In genomic region chr22:37747090-37747714, GRCh38 we compare ENCODE assay signal across 8 cellular contexts. TPM values are rescaled to one million over a fixed set of nuclear protein-coding genes. Genes with fewer than 3 reads are reported as not detected.
DNase-seq lines count a peak whose midpoint lies in the region; ATAC-seq and TF ChIP-seq lines count a peak whose summit lies in the region.

No MANE protein-coding gene starts in this region.

- no TSS peak for BruUV-seq in mammary epithelial cell (replicated peaks; lab: Mats Ljungman, UMichigan)

- no peak for TF ChIP-seq RAD21 in liver (IDR thresholded peaks at IDR 0.05)

- peaks cover 56% of the 10 kb centered on the region for H3K79me2 ChIP-seq in mammary epithelial cell (ENCODE audit: insufficient read depth, low read length)

- in situ Hi-C loops in mammary epithelial cell (cut with MboI; ENCODE audit: low sequenced_read_pairs in 2 of 2), result loop anchor here in 1 of 2 donors (5.0 kb wide), 1 partner anchor 60 kb away; the partner anchor contains the start of gene NOL12

- CTCF ChIA-PET in mammary epithelial cell (lab: Charles Lee; ENCODE audit: low non-redundant PET), result interaction anchor here (0.8 kb wide), 1 partner anchor 35 kb away, joined by 3 read pairs; no protein-coding TSS in a partner anchor

- H3K9ac ChIP-seq in mammary epithelial cell (ENCODE audit: insufficient read depth, low read length) (peak overlapping the region; percentile 84), liver (ENCODE audit: low read depth in 1 of 2, low read length in 2 of 2) (peak overlapping the region; percentile 52 to 82)

- H3K36me3 ChIP-seq in mammary epithelial cell (ENCODE audit: insufficient read depth, low read length), result no peaks in the 10 kb centered on the region
- H3K36me3 ChIP-seq in liver (ENCODE audit: control insufficient read depth in 4 of 4, insufficient read depth in 3 of 4, low read depth in 1 of 4, low read length in 3 of 4), result no peaks in the 10 kb centered on the region
- no peaks in the 10 kb centered on the region for H3K36me3 ChIP-seq in upper lobe of left lung

- H3K27me3 ChIP-seq in mammary epithelial cell (ENCODE audit: insufficient read depth, low read length) (no peaks in the 10 kb centered on the region), liver (ENCODE audit: control insufficient read depth in 4 of 4, insufficient read depth in 4 of 4, low read length in 3 of 4) (no peaks in the 10 kb centered on the region), upper lobe of left lung (no peaks in the 10 kb centered on the region)

- TF ChIP-seq CTCF in AG10803 (conservative IDR thresholded peaks at IDR 0.05; ENCODE audit: low read length) (no peak), LNCaP clone FGC (IDR thresholded peaks at IDR 0.05; ENCODE audit: control insufficient read depth, extremely low read depth, insufficient read depth) (no peak), mammary epithelial cell (conservative IDR thresholded peaks at IDR 0.05 in 1 of 2, IDR thresholded peaks at IDR 0.05 in 1 of 2; ENCODE audit: extremely low read depth in 1 of 2, insufficient read depth in 1 of 2, low read depth in 1 of 2, low read length in 2 of 2) (no peak), liver (IDR thresholded peaks at IDR 0.05; ENCODE audit: low read depth, low read length, missing input control) (no peak), upper lobe of left lung (IDR thresholded peaks at IDR 0.05) (no peak)

- intact Hi-C loops in mammary epithelial cell (cut with micrococcal nuclease), result no loop called here

- H3K4me3 ChIP-seq in AG10803 (ENCODE audit: low read length), result peak overlapping the region; percentile 88
- peak overlapping the region; percentile 84 for H3K4me3 ChIP-seq in LNCaP clone FGC (ENCODE audit: low read depth, low read length)
- peak overlapping the region; percentile 73 to 94 (median 82) for H3K4me3 ChIP-seq in mammary epithelial cell (replicated peaks in 1 of 3; ENCODE audit: insufficient read depth in 1 of 3, low read depth in 2 of 3, low read length in 3 of 3)
- H3K4me3 ChIP-seq in liver (ENCODE audit: low read depth in 1 of 3, low read length in 3 of 3), result peak overlapping the region; percentile 73 to 86 (median 78)
- H3K4me3 ChIP-seq in upper lobe of left lung, result peak overlapping the region; percentile 95 to 98 (median 96)

- peak in 1 of 4 donors; percentile 6 for TF ChIP-seq POLR2A in upper lobe of left lung (IDR thresholded peaks at IDR 0.05)

- no peak overlapping the region for H2AFZ ChIP-seq in mammary epithelial cell (ENCODE audit: low read depth, low read length)

- ATAC-seq in upper lobe of left lung (ENCODE audit: low FRiP score in 2 of 2), result peak; percentile 9 to 27

- 4% methylated on average over 5 of the region's 16 CpGs for WGBS in mammary epithelial cell (ENCODE audit: low coverage, missing lambda C conversion rate)
- 28% methylated on average over 16 of the region's 16 CpGs for WGBS in liver
- WGBS in upper lobe of left lung, 2 donors, result 4 to 15% methylated on average over 8 to 14 of the region's 16 CpGs

- H3K9me3 ChIP-seq in mammary epithelial cell (replicated peaks; ENCODE audit: insufficient read depth, low read length), result no peaks in the 10 kb centered on the region
- no peaks in the 10 kb centered on the region for H3K9me3 ChIP-seq in liver (ENCODE audit: control insufficient read depth in 4 of 4, low read length in 3 of 4)
- H3K9me3 ChIP-seq in upper lobe of left lung, result no peaks in the 10 kb centered on the region

- H3K27ac ChIP-seq in mammary epithelial cell (ENCODE audit: insufficient read depth, low read depth, low read length) (peak overlapping the region; percentile 72), liver (ENCODE audit: low read depth in 1 of 2, low read length in 2 of 2) (peak overlapping the region; percentile 81 to 83), upper lobe of left lung (peak overlapping the region; percentile 95 to 100 (median 99))

- H3K4me1 ChIP-seq in mammary epithelial cell (ENCODE audit: insufficient read depth, low read length) (peaks cover 79% of the 10 kb centered on the region), liver (ENCODE audit: control insufficient read depth in 4 of 4, insufficient read depth in 4 of 4, low read length in 3 of 4) (peaks cover 5 to 51% (median 31%) of the 10 kb centered on the region in 4 donors), upper lobe of left lung (peaks cover 62 to 73% (median 63%) of the 10 kb centered on the region in 4 donors)

- peak overlapping the region; percentile 78 for H3K4me2 ChIP-seq in mammary epithelial cell (ENCODE audit: insufficient read depth, low read depth, low read length)

- TF ChIP-seq EP300 in upper lobe of left lung (IDR thresholded peaks at IDR 0.05), result no peak

- no peaks in the 10 kb centered on the region for H4K20me1 ChIP-seq in mammary epithelial cell (ENCODE audit: insufficient read depth, low read length)

- dilution Hi-C loops in mammary epithelial cell (cut with HindIII; ENCODE audit: low sequenced_read_pairs), result loop anchor here (5.0 to 10.0 kb wide), 5 partner anchors 40 to 422 kb away; partner anchors contain the start of gene TRIOBP

- DNase-seq in AG10803 (ENCODE audit: low read depth), result peak; percentile 43
- no peak for DNase-seq in LNCaP clone FGC (ENCODE audit: low read depth)
- peak; percentile 56 for DNase-seq in mammary epithelial cell
- DNase-seq in upper lobe of left lung, result peak; percentile 54 to 56
- DNase-seq in hippocampal formation (lab: John Stamatoyannopoulos, UW), result no peak
- no peak for DNase-seq in DMS 273 treated with DMSO at 0.1 percent for 48 hours (lab: John Stamatoyannopoulos, UW)
- no peak for DNase-seq in NCI-H69 (lab: John Stamatoyannopoulos, UW)

TF ChIP-seq in liver, 16 proteins besides CTCF, POLR2A, EP300 and RAD21:
- no peak for TF ChIP-seq REST (IDR thresholded peaks at IDR 0.05)
- no peak for TF ChIP-seq EGR1 (IDR thresholded peaks at IDR 0.05; ENCODE audit: low read depth in 2 of 2)
- no peak for TF ChIP-seq SP1 (IDR thresholded peaks at IDR 0.05)
- TF ChIP-seq FOXA2 (IDR thresholded peaks at IDR 0.05), result no peak
- TF ChIP-seq HNF4A (conservative IDR thresholded peaks at IDR 0.05), result no peak
- TF ChIP-seq ZBTB33 (IDR thresholded peaks at IDR 0.05), result no peak
- TF ChIP-seq FOXA1 (IDR thresholded peaks at IDR 0.05), result no peak
- no peak for TF ChIP-seq YY1 (IDR thresholded peaks at IDR 0.05)
- TF ChIP-seq NR2F2 (IDR thresholded peaks at IDR 0.05), result no peak
- TF ChIP-seq ATF3 (IDR thresholded peaks at IDR 0.05), result no peak
- TF ChIP-seq HNF4G (IDR thresholded peaks at IDR 0.05), result no peak
- no peak for TF ChIP-seq TAF1 (conservative IDR thresholded peaks at IDR 0.05)
- TF ChIP-seq RXRA (IDR thresholded peaks at IDR 0.05), result no peak
- TF ChIP-seq JUND (IDR thresholded peaks at IDR 0.05), result no peak
- no peak for TF ChIP-seq GABPA (IDR thresholded peaks at IDR 0.05 in 1 of 2, conservative IDR thresholded peaks at IDR 0.05 in 1 of 2)
- no peak for TF ChIP-seq MAX (IDR thresholded peaks at IDR 0.05)
TF ChIP-seq in liver: peak in this region for 0.

RNA-seq across cellular contexts. Expression of gene TRIOBP, which starts 50.4 kb away (rescaled TPM):
- total RNA-seq in mammary epithelial cell (100 to 1,000 TPM; 117 to 138 TPM), liver (10 to 100 TPM; 24.8 to 41.1 TPM), upper lobe of left lung (100 to 1,000 TPM in 4 of 6 donors, 10 to 100 TPM in 2; 76.5 to 151 (median 113) TPM)
- polyA plus RNA-seq in mammary epithelial cell (34.2 TPM), liver (10 to 100 TPM in 1 of 2 donors, 1 to 10 TPM in 1; 4.8 to 18.3 TPM)
- polyA minus RNA-seq in mammary epithelial cell, result 75.7 TPM

Comparison
In these comparisons a context has a peak if more than half of its experiments do, and no peak if none do; other contexts are left out.
1. DNase-seq: peak in AG10803 (single experiment), mammary epithelial cell (single experiment) and upper lobe of left lung (2 of 2); none in LNCaP clone FGC (single experiment), hippocampal formation (0 of 2), DMS 273 treated with DMSO at 0.1 percent for 48 hours (single experiment) and NCI-H69 (single experiment).
2. Peak in every context shown above with its lines, with median percentiles within 50 percentile points of each other: H3K4me3 ChIP-seq and H3K27ac ChIP-seq.